17 cellular contexts compared by ENCODE assay signal in the genomic region with DNA sequence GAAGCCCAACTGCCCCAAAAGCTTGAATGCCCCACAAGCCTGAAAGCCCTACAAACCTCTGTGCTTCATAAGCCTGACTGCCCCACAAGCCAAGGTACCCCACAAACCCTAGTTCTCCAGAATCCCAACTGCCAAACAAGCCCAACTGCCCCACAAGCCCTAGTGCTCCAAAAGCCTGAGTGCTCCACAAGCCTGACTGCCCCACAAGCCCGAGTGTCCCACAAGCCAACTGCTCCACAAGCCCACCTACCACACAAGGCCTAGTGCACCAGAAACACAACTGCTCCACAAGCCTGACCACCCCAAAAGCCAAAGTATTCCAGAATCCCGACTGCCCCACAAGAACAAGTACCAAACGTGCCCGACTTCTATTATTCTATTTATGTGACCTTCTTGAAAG. TPM values are rescaled to one million over a fixed set of nuclear protein-coding genes. Genes with fewer than 3 reads are reported as not detected.
DNase-seq lines count a peak whose midpoint lies in the region; TF ChIP-seq lines count a peak whose summit lies in the region.
"Had no signal": no experiment of that assay in that cellular context is flagged by ENCODE, and none has a peak within 500 bp of the region (broad histone marks: within the 10 kb centered on the region; RNA-seq: fewer than 3 reads in every experiment).

No MANE protein-coding gene starts in this region.

- H3K36me3 ChIP-seq in Karpas-422 (ENCODE audit: insufficient read depth, low read length) = no peaks in the 10 kb centered on the region

- peaks cover 42 to 45% of the 10 kb centered on the region in 2 experiments for H3K9me3 Mint-ChIP-seq in H9
- H3K9me3 Mint-ChIP-seq: CD4-positive, alpha-beta T cell; HFFc6 had no signal

- TF ChIP-seq CTCF in H9 (conservative IDR thresholded peaks at IDR 0.05) = no peak
- TF ChIP-seq CTCF in GM20000 (IDR thresholded peaks at IDR 0.05; ENCODE audit: extremely low read depth, missing control alignments) = no peak

- no peak overlapping the region for H2BK5ac ChIP-seq in H9 (ENCODE audit: insufficient read length, low read length)

- no peak overlapping the region for H2BK20ac ChIP-seq in H9 (ENCODE audit: low read depth, low read length, poor library complexity, severe bottlenecking)

- no peak overlapping the region for H3K18ac ChIP-seq in H9 (ENCODE audit: insufficient read length, low read depth, low read length)

- peaks cover 0 to 12% (median 11%) of the 10 kb centered on the region in 3 experiments; a peak in 3 of 7 replicates for H3K36me3 Mint-ChIP-seq in H9 (ENCODE audit: insufficient read depth in 1 of 3, low read depth in 3 of 3)

- no peak overlapping the region for H3K4me2 ChIP-seq in H9 (ENCODE audit: insufficient read depth, insufficient read length, low read length)
- H3K4me2 ChIP-seq in Karpas-422 (ENCODE audit: low read depth, low read length, poor library complexity, severe bottlenecking) = no peak overlapping the region

- peak overlapping the region; percentile 9 to 98 (median 44); a peak in 4 of 7 replicates for H3K27ac Mint-ChIP-seq in H9
- H3K27ac Mint-ChIP-seq: CD4-positive, alpha-beta T cell; HFFc6 had no signal

- no CpG with 5 or more reads among the region's 4 CpGs for WGBS in H9 (ENCODE audit: extremely low coverage, insufficient read length, low lambda C conversion rate)

- no peak overlapping the region for H3K4me3 Mint-ChIP-seq in H9
- H3K4me3 Mint-ChIP-seq: CD4-positive, alpha-beta T cell; HFFc6 had no signal

- H3T11ph ChIP-seq in H9 (ENCODE audit: low read length) = no peak overlapping the region

- peak overlapping the region; percentile 53 for H2BK12ac ChIP-seq in H9 (ENCODE audit: insufficient read length, low read depth, low read length)

- no peak overlapping the region; the same call in 1 of the 2 replicates for H3K4ac ChIP-seq in H9 (ENCODE audit: low read depth, low read length)

- no peaks in the 10 kb centered on the region for H3K4me1 ChIP-seq in H9 (ENCODE audit: insufficient read depth, low read length)
- no peaks in the 10 kb centered on the region for H3K4me1 ChIP-seq in Karpas-422 (ENCODE audit: low read length)
- H3K4me1 ChIP-seq: Caco-2 had no signal

- H3K9me3 ChIP-seq in H9 (ENCODE audit: control insufficient read depth, low read depth, low read length) (peaks cover 14% of the 10 kb centered on the region), Karpas-422 (ENCODE audit: low read length) (no peaks in the 10 kb centered on the region)
- H3K9me3 ChIP-seq: Caco-2 had no signal

- no peak overlapping the region for H3K14ac ChIP-seq in H9 (ENCODE audit: insufficient read depth, low read length)

- no peak overlapping the region for H2AFZ ChIP-seq in H9 (ENCODE audit: low read length)
- H2AFZ ChIP-seq in Karpas-422 (ENCODE audit: low read length) = no peak overlapping the region

- H2BK120ac ChIP-seq in H9 (ENCODE audit: low read depth, low read length, poor library complexity, severe bottlenecking) = no peak overlapping the region

- H2AK5ac ChIP-seq in H9 (ENCODE audit: insufficient read length, low read length) = no peak overlapping the region

- no peaks in the 10 kb centered on the region for H3K27me3 Mint-ChIP-seq in H9 (ENCODE audit: low read depth)
- H3K27me3 Mint-ChIP-seq: CD4-positive, alpha-beta T cell had no signal

- H3K9ac ChIP-seq in H9 (ENCODE audit: extremely low read depth, insufficient read length, low read length) (no peak overlapping the region), Karpas-422 (ENCODE audit: low read length) (no peak overlapping the region)

- H4K20me1 ChIP-seq in H9 (ENCODE audit: control insufficient read depth, insufficient read depth, insufficient read length) (no peaks in the 10 kb centered on the region), Karpas-422 (ENCODE audit: insufficient read depth, low read depth, low read length) (no peaks in the 10 kb centered on the region)

- no peak overlapping the region for H3K4me3 ChIP-seq in Karpas-422 (ENCODE audit: low read length)

- H4K8ac ChIP-seq in H9 (replicated peaks; ENCODE audit: insufficient read length, low read depth, low read length) = no peak overlapping the region

- H3K27ac ChIP-seq in H9 (ENCODE audit: insufficient read length, low read depth, low read length) (no peak overlapping the region), Karpas-422 (ENCODE audit: low read length) (no peak overlapping the region)
- H3K27ac ChIP-seq: C4-2B had no signal

- no peak overlapping the region for H3K23ac ChIP-seq in H9 (ENCODE audit: insufficient read length, low read depth, low read length)

- H3K56ac ChIP-seq in H9 (ENCODE audit: insufficient read length, low read depth, low read length) = no peak overlapping the region

- 0 out of 2 replicates have a peak overlapping the region, but pooled peaks have one; percentile 16 for H2BK15ac ChIP-seq in H9 (ENCODE audit: low read depth, low read length)

- no peaks in the 10 kb centered on the region for H3K23me2 ChIP-seq in H9 (ENCODE audit: insufficient read length, low read depth, low read length, poor library complexity, severe bottlenecking)

- H3K79me2 ChIP-seq in H9 (ENCODE audit: insufficient read depth, low read length) (no peaks in the 10 kb centered on the region), Karpas-422 (ENCODE audit: low read length) (no peaks in the 10 kb centered on the region)

- no peaks in the 10 kb centered on the region for H3K9me2 ChIP-seq in Karpas-422 (replicated peaks; ENCODE audit: insufficient read depth, low read length)

- peak overlapping the region; percentile 54 for H4K91ac ChIP-seq in H9 (ENCODE audit: insufficient read length, low read depth, low read length)

- H3K27me3 ChIP-seq in H9 (ENCODE audit: insufficient read depth, low read length) (no peaks in the 10 kb centered on the region), Karpas-422 (ENCODE audit: low read length) (no peaks in the 10 kb centered on the region)

- H4K5ac ChIP-seq in H9 (ENCODE audit: insufficient read length, low read depth, low read length) = no peak overlapping the region

- H3K79me1 ChIP-seq in H9 (ENCODE audit: insufficient read depth, low read depth, low read length, poor library complexity, severe bottlenecking) = no peaks in the 10 kb centered on the region

- peaks cover 21 to 25% of the 10 kb centered on the region in 2 experiments for H3K4me1 Mint-ChIP-seq in H9

- no peak for DNase-seq in H9
- DNase-seq in Karpas-422 = peak; percentile 16
- DNase-seq in islet precursor cell = peak; percentile 27
- no peak for DNase-seq in GM20000 (ENCODE audit: low spot score)
- DNase-seq in AG08396 (ENCODE audit: low spot score) = no peak
- no peak for DNase-seq in D341Med (ENCODE audit: low spot score)
- DNase-seq: ACHN; AML-193; Caco-2; CD4-positive, alpha-beta T cell; DMS153; DMS79; GDM1; HFFc6; KG1 had no signal

RNA-seq across cellular contexts. Expression of gene HSFX3, which starts 13.6 kb away (rescaled TPM):
- total RNA-seq in H9 (2021) = not detected in 2 replicates
- total RNA-seq in Karpas-422 (2014; rRNA removed; shearing (Covaris generic); ENCODE audit: low replicate concordance) = not detected in 2 replicates
- total RNA-seq: Caco-2; CD4-positive, alpha-beta T cell; Daoy; HFFc6 had no signal

RNA-seq across cellular contexts. Expression of gene EOLA1, which starts 22.5 kb away (rescaled TPM):
- total RNA-seq in H9 (2021) = 7.9 and 8.8 TPM in 2 replicates
- total RNA-seq in Karpas-422 (2014; rRNA removed; shearing (Covaris generic); ENCODE audit: low replicate concordance) = 11.6 and 12.5 TPM in 2 replicates

RNA-seq across cellular contexts. Expression of gene MAGEA9B, which starts 23.9 kb away (rescaled TPM):
- 0.31 TPM in 1 of 2 replicates, not detected in the other for total RNA-seq in H9 (2021)
- total RNA-seq in Karpas-422 (2014; rRNA removed; shearing (Covaris generic); ENCODE audit: low replicate concordance) = 0.11 TPM in 1 of 2 replicates, not detected in the other
- total RNA-seq: Caco-2; CD4-positive, alpha-beta T cell; HFFc6 had no signal

RNA-seq across cellular contexts. Expression of gene HSFX2, which starts 31.8 kb away (rescaled TPM):
- not detected in 2 replicates for total RNA-seq in H9 (2021)
- not detected in 2 replicates for total RNA-seq in Karpas-422 (2014; rRNA removed; shearing (Covaris generic); ENCODE audit: low replicate concordance)
- total RNA-seq: CD4-positive, alpha-beta T cell; Daoy had no signal

RNA-seq across cellular contexts. Expression of gene IDS, which starts 58.3 kb away (rescaled TPM):
- 38.5 and 39.2 TPM in 2 replicates for total RNA-seq in H9 (2021)
- 134 and 263 TPM in 2 replicates for total RNA-seq in Karpas-422 (2014; rRNA removed; shearing (Covaris generic); ENCODE audit: low replicate concordance)

Comparison
In these comparisons a context has a peak if more than half of its experiments do, and no peak if none do; other contexts are left out.
1. DNase-seq: peak in Karpas-422 (single experiment) and islet precursor cell (single experiment); none in H9 (single experiment), GM20000 (single experiment), AG08396 (single experiment) and D341Med (single experiment).